In genomic region chr1:205313681-205314308, GRCh38 we compare ENCODE assay signal across 8 cellular contexts. TPM values are rescaled to one million over a fixed set of nuclear protein-coding genes. Genes with fewer than 3 reads are reported as not detected.
DNase-seq lines count a peak whose midpoint lies in the region; ATAC-seq, FAIRE-seq and TF ChIP-seq lines count a peak whose summit lies in the region.

No MANE protein-coding gene starts in this region.

- 24% methylated on average over 18 of the region's 18 CpGs for WGBS in thymus

- H3K27me3 Mint-ChIP-seq in endothelial cell (ENCODE audit: unreplicated experiment): peaks cover 17% of the 10 kb centered on the region
- H3K27me3 Mint-ChIP-seq in mesothelial cell of epicardium (ENCODE audit: low read depth): no peaks in the 10 kb centered on the region

- H3K27me3 ChIP-seq in thymus (ENCODE audit: control insufficient read depth, insufficient read depth): no peaks in the 10 kb centered on the region

- H3K4me3 Mint-ChIP-seq in endothelial cell (ENCODE audit: unreplicated experiment): peak overlapping the region; percentile 82
- H3K4me3 Mint-ChIP-seq in mesothelial cell of epicardium: peak overlapping the region; percentile 55

- H3K27ac Mint-ChIP-seq in endothelial cell (ENCODE audit: unreplicated experiment): peak overlapping the region; percentile 98
- peak overlapping the region; percentile 99 for H3K27ac Mint-ChIP-seq in mesothelial cell of epicardium

- H3K36me3 ChIP-seq in thymus (ENCODE audit: control insufficient read depth, insufficient read depth): peaks cover 21% of the 10 kb centered on the region

- ATAC-seq in HG03108 (IDR thresholded peaks at IDR 0.05; ENCODE audit: unreplicated experiment): peak; percentile 56
- ATAC-seq in activated CD4-positive, CD25-positive, alpha-beta regulatory T cell treated with anti-CD3 and anti-CD28 coated beads, Interleukin-2, amount 50 U/mL, for 24 hours: peak; percentile 57 to 78

- DNase-seq in EL (peak; percentile 71), endothelial cell (ENCODE audit: low spot score) (peak; percentile 77), mesothelial cell of epicardium (ENCODE audit: low spot score in 2 of 2, unreplicated experiment in 2 of 2) (peak in 1 of 2 experiments; percentile 50), HT-29 (ENCODE audit: low spot score) (no peak), frontal cortex (ENCODE audit: low spot score in 2 of 2) (no peak)

- peak overlapping the region; percentile 25 for H3K4me3 ChIP-seq in thymus (ENCODE audit: low read length)

- H3K36me3 Mint-ChIP-seq in endothelial cell (ENCODE audit: low read depth, unreplicated experiment) (peaks cover 18% of the 10 kb centered on the region), mesothelial cell of epicardium (peaks cover 7% of the 10 kb centered on the region)

- H3K27ac ChIP-seq in thymus (ENCODE audit: low read depth): peak overlapping the region; percentile 92

- TF ChIP-seq CTCF in endothelial cell (IDR thresholded peaks at IDR 0.05; ENCODE audit: unreplicated experiment) (no peak), mesothelial cell of epicardium (IDR thresholded peaks at IDR 0.05; ENCODE audit: unreplicated experiment) (no peak)

- no peaks in the 10 kb centered on the region for H3K9me3 ChIP-seq in thymus (ENCODE audit: control insufficient read depth)

- H3K4me1 ChIP-seq in thymus (ENCODE audit: control insufficient read depth, insufficient read depth, low read length): peaks cover 20% of the 10 kb centered on the region

- no peak for FAIRE-seq in frontal cortex (lab: Jason Lieb, UNC)

- no peaks in the 10 kb centered on the region for H3K9me3 Mint-ChIP-seq in endothelial cell (ENCODE audit: unreplicated experiment)
- no peaks in the 10 kb centered on the region for H3K9me3 Mint-ChIP-seq in mesothelial cell of epicardium

- peaks cover 44% of the 10 kb centered on the region for H3K4me1 Mint-ChIP-seq in endothelial cell (ENCODE audit: unreplicated experiment)
- H3K4me1 Mint-ChIP-seq in mesothelial cell of epicardium: peaks cover 52% of the 10 kb centered on the region

RNA-seq across cellular contexts. Expression of gene NUAK2, which starts 7.8 kb away (rescaled TPM):
- 3.6 TPM for total RNA-seq in endothelial cell (ENCODE audit: unreplicated experiment)
- 5.7 to 6.2 TPM (median 5.8 TPM) in 3 replicates for total RNA-seq in mesothelial cell of epicardium
- 4.0 TPM for polyA plus RNA-seq in thymus
- 2.4 and 3.9 TPM in 2 replicates for total RNA-seq in HT-29 (2014; rRNA removed; shearing (Covaris generic))
- 0.41 TPM for total RNA-seq in frontal cortex

RNA-seq across cellular contexts. Expression of gene KLHDC8A, which starts 42.9 kb away (rescaled TPM):
- total RNA-seq in endothelial cell (ENCODE audit: unreplicated experiment) (1.5 TPM), mesothelial cell of epicardium (0.51 to 1.2 TPM (median 0.79 TPM) in 3 replicates), frontal cortex (16.7 TPM)
- 0.50 TPM for polyA plus RNA-seq in thymus
- total RNA-seq in HT-29 (2014; rRNA removed; shearing (Covaris generic)): not detected in 2 replicates

Comparison
In these comparisons a context has a peak if more than half of its experiments do, and no peak if none do; other contexts are left out.
1. DNase-seq: peak in EL (single experiment) and endothelial cell (single experiment); none in HT-29 (single experiment) and frontal cortex (0 of 2).